ENCODE assay signal across 12 cellular contexts in the genomic region with DNA sequence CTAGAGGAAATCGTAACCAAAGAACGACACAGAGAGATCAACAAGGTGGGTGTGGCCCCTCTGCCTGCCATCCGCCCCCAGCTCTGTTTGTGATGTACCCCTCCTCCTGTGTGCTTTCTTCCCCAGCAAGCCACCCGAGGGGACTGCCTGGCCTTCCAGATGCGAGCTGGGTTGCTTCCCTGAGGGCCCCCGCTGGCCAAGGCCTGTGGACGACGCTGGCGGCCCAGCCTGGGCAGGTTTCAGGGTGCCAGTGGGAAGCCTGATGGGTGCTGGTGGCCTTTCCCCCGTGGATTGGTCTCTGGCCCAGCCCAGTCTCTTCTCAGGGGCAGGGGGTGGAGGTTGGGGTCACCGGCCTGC. TPM values are rescaled to one million over a fixed set of nuclear protein-coding genes. Genes with fewer than 3 reads are reported as not detected.
DNase-seq lines count a peak whose midpoint lies in the region; ATAC-seq and TF ChIP-seq lines count a peak whose summit lies in the region.
"Had no signal": no experiment of that assay in that cellular context is flagged by ENCODE, and none has a peak within 500 bp of the region (broad histone marks: within the 10 kb centered on the region; RNA-seq: fewer than 3 reads in every experiment).

No MANE protein-coding gene starts in this region.

- no peak for TF ChIP-seq POLR2A in breast epithelium (IDR thresholded peaks at IDR 0.05)

- H3K9me3 Mint-ChIP-seq in MCF 10A (ENCODE audit: unreplicated experiment) (no peaks in the 10 kb centered on the region), type B pancreatic cell (no peaks in the 10 kb centered on the region)
- no peaks in the 10 kb centered on the region for H3K9me3 Mint-ChIP-seq in activated naive CD8-positive, alpha-beta T cell (ENCODE audit: low read depth)

- no peaks in the 10 kb centered on the region for H3K9me3 ChIP-seq in breast epithelium
- no peaks in the 10 kb centered on the region for H3K9me3 ChIP-seq in lower lobe of right lung

- CTCF ChIA-PET in MCF 10A (lab: Yijun Ruan, JAX): interaction anchor here (1.0 kb wide), 1 partner anchor 19 kb away, joined by 3 read pairs; no protein-coding TSS in a partner anchor

- POLR2A ChIA-PET in MCF 10A (lab: Yijun Ruan, JAX): interaction anchor here (0.7 kb wide), 1 partner anchor 173 kb away, joined by 5 read pairs; no protein-coding TSS in a partner anchor

- DNase-seq in MCF 10A (ENCODE audit: unreplicated experiment) (no peak), breast epithelium (ENCODE audit: low spot score in 2 of 2) (no peak), lower lobe of right lung (no peak), type B pancreatic cell (ENCODE audit: extremely low spot score, unreplicated experiment) (no peak), NCI-H345 treated with DMSO at 0.1 percent for 48 hours (lab: John Stamatoyannopoulos, UW; ENCODE audit: unreplicated experiment) (no peak), mucosa of gallbladder (ENCODE audit: low spot score) (no peak)
- DNase-seq: KG1; NK-92 treated with Interleukin-12 subunit alpha and Interleukin-12 subunit beta, amount 100 ng/mL, for 24 hours; stimulated activated CD4-positive, alpha-beta T cell treated with anti-CD3 and anti-CD28 coated beads, Interleukin-2, amount 100 ng/mL, for 24 hours had no signal

- H3K4me3 Mint-ChIP-seq in MCF 10A (ENCODE audit: unreplicated experiment): peak overlapping the region; percentile 85
- peak overlapping the region; percentile 88 for H3K4me3 Mint-ChIP-seq in activated naive CD8-positive, alpha-beta T cell
- H3K4me3 Mint-ChIP-seq in type B pancreatic cell: peak overlapping the region; percentile 90

- ATAC-seq in lower lobe of right lung (no peak), GM18868 (IDR thresholded peaks at IDR 0.05; ENCODE audit: unreplicated experiment) (no peak)

- H3K27ac ChIP-seq in breast epithelium (no peak overlapping the region), lower lobe of right lung (peak overlapping the region; percentile 36)
- H3K27ac ChIP-seq: epithelial cell of prostate had no signal

- H3K27me3 ChIP-seq in breast epithelium: no peaks in the 10 kb centered on the region
- no peaks in the 10 kb centered on the region for H3K27me3 ChIP-seq in lower lobe of right lung (ENCODE audit: low read depth)

- no peaks in the 10 kb centered on the region for H3K27me3 Mint-ChIP-seq in MCF 10A (ENCODE audit: insufficient read depth, unreplicated experiment)
- no peaks in the 10 kb centered on the region for H3K27me3 Mint-ChIP-seq in activated naive CD8-positive, alpha-beta T cell
- H3K27me3 Mint-ChIP-seq in type B pancreatic cell: no peaks in the 10 kb centered on the region

- H3K36me3 ChIP-seq in breast epithelium (no peaks in the 10 kb centered on the region), lower lobe of right lung (peaks cover 37% of the 10 kb centered on the region)

- H3K36me3 Mint-ChIP-seq in MCF 10A (ENCODE audit: insufficient read depth, unreplicated experiment) (peaks cover 33% of the 10 kb centered on the region), type B pancreatic cell (no peaks in the 10 kb centered on the region)
- H3K36me3 Mint-ChIP-seq in activated naive CD8-positive, alpha-beta T cell: no peaks in the 10 kb centered on the region

- H3K4me1 ChIP-seq in breast epithelium (peaks cover 16 to 20% of the 10 kb centered on the region in 2 donors), lower lobe of right lung (peaks cover 70% of the 10 kb centered on the region)

- H3K4me3 ChIP-seq in breast epithelium (peak overlapping the region in 1 of 3 donors; percentile 84), lower lobe of right lung (peak overlapping the region; percentile 11)

- peaks cover 10% of the 10 kb centered on the region for H3K4me1 Mint-ChIP-seq in MCF 10A (ENCODE audit: insufficient read depth, unreplicated experiment)
- peaks cover 39% of the 10 kb centered on the region for H3K4me1 Mint-ChIP-seq in activated naive CD8-positive, alpha-beta T cell (ENCODE audit: low read depth)
- peaks cover 29% of the 10 kb centered on the region for H3K4me1 Mint-ChIP-seq in type B pancreatic cell (ENCODE audit: unreplicated experiment)

- H3K27ac Mint-ChIP-seq in MCF 10A (ENCODE audit: low read depth, unreplicated experiment): no peak overlapping the region
- peak overlapping the region; percentile 22 for H3K27ac Mint-ChIP-seq in activated naive CD8-positive, alpha-beta T cell
- no peak overlapping the region for H3K27ac Mint-ChIP-seq in type B pancreatic cell

- TF ChIP-seq CTCF in MCF 10A (IDR thresholded peaks at IDR 0.05; ENCODE audit: unreplicated experiment) (no peak), breast epithelium (IDR thresholded peaks at IDR 0.05) (no peak), lower lobe of right lung (IDR thresholded peaks at IDR 0.05) (no peak), type B pancreatic cell (conservative IDR thresholded peaks at IDR 0.05) (no peak)

- intact Hi-C loops in MCF 10A (cut with micrococcal nuclease): loop anchor here (5.0 kb wide), 1 partner anchor 170 kb away; the partner anchor contains the start of gene PITPNM2
- intact Hi-C loops in breast epithelium (cut with DNase I; ENCODE audit: low total_unique reads): no loop called here
- intact Hi-C loops in lower lobe of right lung (cut with DNase I): no loop called here

- TSS peak; percentile 90 for BruUV-seq in MCF 10A (replicated peaks; lab: Mats Ljungman, UMichigan)

RNA-seq across cellular contexts. Expression of gene ARL6IP4, which starts 2.0 kb away (rescaled TPM):
- total RNA-seq in MCF 10A (2022) (198 and 238 TPM in 2 replicates), breast epithelium (100 to 1,000 TPM; 196 to 279 (median 234) TPM), lower lobe of right lung (139 TPM), type B pancreatic cell (ENCODE audit: low replicate concordance) (140 and 146 TPM in 2 replicates), mucosa of gallbladder (169 TPM)

RNA-seq across cellular contexts. Expression of gene OGFOD2, which starts 7.4 kb away (rescaled TPM):
- total RNA-seq in MCF 10A (2022) (17.5 and 22.5 TPM in 2 replicates), breast epithelium (10 to 100 TPM in 2 of 3 donors, 1 to 10 TPM in 1; 9.0 to 16.5 (median 12.1) TPM), lower lobe of right lung (19.5 TPM), type B pancreatic cell (ENCODE audit: low replicate concordance) (17.0 and 24.1 TPM in 2 replicates), mucosa of gallbladder (32.5 TPM)

RNA-seq across cellular contexts. Expression of gene ABCB9, which starts 16.2 kb away (rescaled TPM):
- total RNA-seq in MCF 10A (2022) (1.6 and 3.2 TPM in 2 replicates), breast epithelium (1 to 10 TPM in 2 of 3 donors, under 1 TPM in 1; 0.96 to 8.6 (median 6.2) TPM), lower lobe of right lung (2.9 TPM), type B pancreatic cell (ENCODE audit: low replicate concordance) (6.7 and 9.6 TPM in 2 replicates), mucosa of gallbladder (11.6 TPM)
